36 cellular contexts compared by ENCODE assay signal in the genomic region with DNA sequence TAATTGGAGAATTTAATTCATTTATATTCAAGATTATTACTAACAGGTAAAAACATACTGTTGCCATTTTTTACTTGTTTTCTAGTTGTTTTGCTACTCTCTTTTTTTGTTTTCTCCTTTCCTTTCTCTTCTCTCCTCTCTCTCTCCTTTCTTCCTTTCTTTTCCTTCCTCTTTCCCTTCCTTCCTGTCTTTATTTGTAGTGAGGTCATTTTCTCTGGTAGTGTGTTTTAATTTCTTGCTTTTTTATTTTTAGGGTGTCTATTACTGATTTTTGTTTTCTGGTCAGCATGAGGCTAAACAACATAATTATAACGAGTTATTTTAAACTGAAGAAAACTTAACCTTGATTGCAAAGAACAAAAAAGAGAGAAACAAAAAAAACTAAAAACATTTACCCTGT.
"Had no signal": no experiment of that assay in that cellular context is flagged by ENCODE, and none has a peak within 500 bp of the region (broad histone marks: within the 10 kb centered on the region; RNA-seq: fewer than 3 reads in every experiment).

No MANE protein-coding gene starts in this region.

- H3K4me1 ChIP-seq: ascending aorta had no signal

- H3K27ac ChIP-seq: ascending aorta, cardiac muscle cell, VCaP had no signal

- H3K4me3 Mint-ChIP-seq: activated B cell treated with CpG ODN at 0.5 μM for 24 hours; activated CD4-positive, alpha-beta memory T cell treated with anti-CD3 and anti-CD28 coated beads for 36 hours; activated CD8-positive, alpha-beta T cell treated with anti-CD3 and anti-CD28 coated beads for 36 hours; activated naive CD4-positive, alpha-beta T cell treated with anti-CD3 and anti-CD28 coated beads for 36 hours; activated naive CD8-positive, alpha-beta T cell treated with anti-CD3 and anti-CD28 coated beads, Interleukin-2, amount 10 ng/mL, durations not matched to agents 7 days and 5 days; activated naive CD8-positive, alpha-beta T cell treated with anti-CD3 and anti-CD28 coated beads, Interleukin-2, amount 50 U/mL, for 24 hours; activated T-cell treated with anti-CD3 and anti-CD28 coated beads, Interleukin-2, amount 50 U/mL, for 4 hours; activated T-cell treated with anti-CD3 and anti-CD28 coated beads, Interleukin-2, amount 50 U/mL, for 72 hours; activated T-helper 1 cell treated with anti-CD3 and anti-CD28 coated beads, Interleukin-12 subunit alpha, Interleukin-12 subunit beta, Interleukin-2, Interleukin-4 antibody, amounts not matched to agents 30 ng/mL and 10 ng/mL and 1 ng/mL, durations not matched to agents 14 hours and 24 hours and 36 hours; activated T-helper 17 cell treated with anti-CD3 and anti-CD28 coated beads, Interleukin-2, amount 50 U/mL, for 72 hours; brain; central memory CD8-positive, alpha-beta T cell; T-helper 1 cell treated with Interleukin-12 subunit alpha and Interleukin-12 subunit beta and Interleukin-4 antibody, amounts not matched to agents 30 μg/mL and 1 μg/mL, for 36 hours; T-helper 2 cell treated with Interferon-gamma antibody and Interleukin-4, amounts not matched to agents 5 μg/mL and 100 μg/mL, for 36 hours had no signal

- H3K4me3 ChIP-seq: ascending aorta, cardiac muscle cell had no signal

- DNase-seq: activated B cell treated with CpG ODN at 0.5 μM for 24 hours; activated CD4-positive, alpha-beta memory T cell treated with anti-CD3 and anti-CD28 coated beads for 36 hours; activated CD4-positive, alpha-beta T cell treated with anti-CD3 and anti-CD28 coated beads for 4 hours; activated CD4-positive, alpha-beta T cell treated with anti-CD3 and anti-CD28 coated beads, Interleukin-2, amount 50 U/mL, for 1 hour; activated CD4-positive, alpha-beta T cell treated with anti-CD3 and anti-CD28 coated beads, Interleukin-2, amount 50 U/mL, for 4 hours; activated CD4-positive, CD25-positive, alpha-beta regulatory T cell treated with anti-CD3 and anti-CD28 coated beads, Interleukin-2, amount 50 U/mL, for 72 hours; activated CD8-positive, alpha-beta memory T cell treated with anti-CD3 and anti-CD28 coated beads, Interleukin-2, amount 50 U/mL, for 4 hours; activated CD8-positive, alpha-beta T cell treated with anti-CD3 and anti-CD28 coated beads for 36 hours; activated effector memory CD4-positive, alpha-beta T cell treated with anti-CD3 and anti-CD28 coated beads, Interleukin-2, amount 50 U/mL, for 16 hours; activated gamma-delta T cell treated with Interleukin-2 at 50 U/mL for 16 hours; activated naive CD4-positive, alpha-beta T cell; activated naive CD4-positive, alpha-beta T cell treated with anti-CD3 and anti-CD28 coated beads for 36 hours; activated naive CD4-positive, alpha-beta T cell treated with anti-CD3 and anti-CD28 coated beads, Interleukin-2, amount 50 U/mL, for 16 hours; activated naive CD8-positive, alpha-beta T cell treated with anti-CD3 and anti-CD28 coated beads, Interleukin-2, amount 10 ng/mL, durations not matched to agents 7 days and 5 days; activated naive CD8-positive, alpha-beta T cell treated with anti-CD3 and anti-CD28 coated beads, Interleukin-2, amount 50 U/mL, for 24 hours; activated T-cell treated with anti-CD3 and anti-CD28 coated beads for 4 hours; activated T-cell treated with anti-CD3 and anti-CD28 coated beads, Interleukin-2, amount 50 U/mL, for 1 hour; activated T-cell treated with anti-CD3 and anti-CD28 coated beads, Interleukin-2, amount 50 U/mL, for 4 hours; activated T-cell treated with anti-CD3 and anti-CD28 coated beads, Interleukin-2, amount 50 U/mL, for 72 hours; amygdala; anterior cingulate cortex; caudate nucleus; cerebellar nuclear complex; SW 1271; T-helper 1 cell; T-helper 2 cell; T-helper 9 cell had no signal

- H3K36me3 Mint-ChIP-seq: brain had no signal

- H3K4me1 Mint-ChIP-seq: activated B cell treated with CpG ODN at 0.5 μM for 24 hours; activated naive CD8-positive, alpha-beta T cell treated with anti-CD3 and anti-CD28 coated beads, Interleukin-2, amount 10 ng/mL, durations not matched to agents 7 days and 5 days; activated naive CD8-positive, alpha-beta T cell treated with anti-CD3 and anti-CD28 coated beads, Interleukin-2, amount 50 U/mL, for 24 hours; activated T-helper 17 cell treated with anti-CD3 and anti-CD28 coated beads, Interleukin-2, amount 50 U/mL, for 72 hours; brain; central memory CD8-positive, alpha-beta T cell had no signal

- H3K27ac Mint-ChIP-seq: activated B cell treated with CpG ODN at 0.5 μM for 24 hours; activated CD4-positive, alpha-beta memory T cell treated with anti-CD3 and anti-CD28 coated beads for 36 hours; activated CD8-positive, alpha-beta T cell treated with anti-CD3 and anti-CD28 coated beads for 36 hours; activated naive CD4-positive, alpha-beta T cell treated with anti-CD3 and anti-CD28 coated beads for 36 hours; activated naive CD8-positive, alpha-beta T cell treated with anti-CD3 and anti-CD28 coated beads, Interleukin-2, amount 10 ng/mL, durations not matched to agents 7 days and 5 days; activated naive CD8-positive, alpha-beta T cell treated with anti-CD3 and anti-CD28 coated beads, Interleukin-2, amount 50 U/mL, for 24 hours; activated T-cell treated with anti-CD3 and anti-CD28 coated beads, Interleukin-2, amount 50 U/mL, for 72 hours; activated T-helper 1 cell treated with anti-CD3 and anti-CD28 coated beads, Interleukin-12 subunit alpha, Interleukin-12 subunit beta, Interleukin-2, Interleukin-4 antibody, amounts not matched to agents 30 ng/mL and 10 ng/mL and 1 ng/mL, durations not matched to agents 14 hours and 24 hours and 36 hours; activated T-helper 17 cell treated with anti-CD3 and anti-CD28 coated beads, Interleukin-2, amount 50 U/mL, for 72 hours; brain; T-helper 1 cell treated with Interleukin-12 subunit alpha and Interleukin-12 subunit beta and Interleukin-4 antibody, amounts not matched to agents 30 μg/mL and 1 μg/mL, for 36 hours; T-helper 2 cell treated with Interferon-gamma antibody and Interleukin-4, amounts not matched to agents 5 μg/mL and 100 μg/mL, for 36 hours had no signal

- ATAC-seq: activated CD8-positive, alpha-beta T cell treated with anti-CD3 and anti-CD28 coated beads for 36 hours; activated naive CD8-positive, alpha-beta T cell treated with anti-CD3 and anti-CD28 coated beads, Interleukin-2, amount 50 U/mL, for 24 hours; activated T-cell treated with anti-CD3 and anti-CD28 coated beads, Interleukin-2, amount 50 U/mL, for 4 hours; activated T-cell treated with anti-CD3 and anti-CD28 coated beads, Interleukin-2, amount 50 U/mL, for 72 hours; activated T-helper 17 cell treated with anti-CD3 and anti-CD28 coated beads, Interleukin-2, amount 50 U/mL, for 72 hours had no signal

- H3K36me3 ChIP-seq: ascending aorta, cardiac muscle cell had no signal
